Comparison of ENCODE assay signal across 10 cellular contexts in the genomic region with DNA sequence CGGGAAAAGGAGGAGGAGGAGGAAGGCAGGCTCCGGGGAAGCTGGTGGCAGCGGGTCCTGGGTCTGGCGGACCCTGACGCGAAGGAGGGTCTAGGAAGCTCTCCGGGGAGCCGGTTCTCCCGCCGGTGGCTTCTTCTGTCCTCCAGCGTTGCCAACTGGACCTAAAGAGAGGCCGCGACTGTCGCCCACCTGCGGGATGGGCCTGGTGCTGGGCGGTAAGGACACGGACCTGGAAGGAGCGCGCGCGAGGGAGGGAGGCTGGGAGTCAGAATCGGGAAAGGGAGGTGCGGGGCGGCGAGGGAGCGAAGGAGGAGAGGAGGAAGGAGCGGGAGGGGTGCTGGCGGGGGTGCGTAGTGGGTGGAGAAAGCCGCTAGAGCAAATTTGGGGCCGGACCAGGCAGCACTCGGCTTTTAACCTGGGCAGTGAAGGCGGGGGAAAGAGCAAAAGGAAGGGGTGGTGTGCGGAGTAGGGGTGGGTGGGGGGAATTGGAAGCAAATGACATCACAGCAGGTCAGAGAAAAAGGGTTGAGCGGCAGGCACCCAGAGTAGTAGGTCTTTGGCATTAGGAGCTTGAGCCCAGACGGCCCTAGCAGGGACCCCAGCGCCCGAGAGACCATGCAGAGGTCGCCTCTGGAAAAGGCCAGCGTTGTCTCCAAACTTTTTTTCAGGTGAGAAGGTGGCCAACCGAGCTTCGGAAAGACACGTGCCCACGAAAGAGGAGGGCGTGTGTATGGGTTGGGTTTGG. TPM values are rescaled to one million over a fixed set of nuclear protein-coding genes. Genes with fewer than 3 reads are reported as not detected.
A peak's percentile ranks its signal among the peaks of the same experiment; 100 is the strongest.
DNase-seq lines count a peak whose midpoint lies in the region; ATAC-seq, FAIRE-seq and TF ChIP-seq lines count a peak whose summit lies in the region.
"Had no signal": no experiment of that assay in that cellular context is flagged by ENCODE, and none has a peak within 500 bp of the region (broad histone marks: within the 10 kb centered on the region; RNA-seq: fewer than 3 reads in every experiment).

CFTR (plus strand) TSS at position 546 of the 745 bp plus-strand sequence; CDS start at position 616, 70 bp downstream.

- no peak within 1 kb of the TSS for H3K27ac ChIP-seq in HUES6 (ENCODE audit: low read depth, low read length)
- no peak within 1 kb of the TSS for H3K27ac ChIP-seq in endodermal cell (ENCODE audit: low read depth, low read length)
- no peak within 1 kb of the TSS for H3K27ac ChIP-seq in right lobe of liver
- no peak within 1 kb of the TSS for H3K27ac ChIP-seq in spleen

- H3K27me3 ChIP-seq in HUES6 (ENCODE audit: control insufficient read depth, insufficient read depth, low read length) (peaks cover 41% of the 10 kb centered on the region), endodermal cell (ENCODE audit: control insufficient read depth, insufficient read depth, low read length, poor library complexity, severe bottlenecking) (peaks cover 54% of the 10 kb centered on the region), right lobe of liver (peaks cover 0 to 5% of the 10 kb centered on the region in 2 donors), spleen (replicated peaks in 1 of 7) (peaks cover 0 to 42% (median 25%) of the 10 kb centered on the region in 7 donors)

- intact Hi-C loops in right lobe of liver (cut with DNase I), result no loop called here
- intact Hi-C loops in spleen (cut with DNase I; ENCODE audit: low total_unique reads), result no loop called here

- TF ChIP-seq CTCF in endodermal cell (conservative IDR thresholded peaks at IDR 0.05) (no peak), right lobe of liver (IDR thresholded peaks at IDR 0.05) (no peak), spleen (IDR thresholded peaks at IDR 0.05 in 8 of 11, conservative IDR thresholded peaks at IDR 0.05 in 3 of 11) (no peak), D721Med (IDR thresholded peaks at IDR 0.05; ENCODE audit: insufficient read depth, missing control alignments) (no peak)

- H3K36me3 ChIP-seq in HUES6 (ENCODE audit: control insufficient read depth, insufficient read depth, low read length) (no peaks in the 10 kb centered on the region), endodermal cell (ENCODE audit: control insufficient read depth, insufficient read depth, low read length) (no peaks in the 10 kb centered on the region), right lobe of liver (no peaks in the 10 kb centered on the region), spleen (no peaks in the 10 kb centered on the region)

- DNase-seq in endodermal cell, result peak; percentile 82
- peak; percentile 22 to 55 (median 47) for DNase-seq in right lobe of liver
- no peak for DNase-seq in spleen
- no peak for DNase-seq in NCI-H187 (lab: John Stamatoyannopoulos, UW)
- no peak for DNase-seq in NCI-H526 (lab: John Stamatoyannopoulos, UW)
- no peak for DNase-seq in D721Med (ENCODE audit: insufficient read length, low spot score)
- DNase-seq in GM19239 (ENCODE audit: insufficient read length, low spot score), result no peak
- DNase-seq: NCI-H2081 had no signal

- FAIRE-seq in D721Med (lab: Jason Lieb, UNC) (no peak), GM19239 (lab: Jason Lieb, UNC) (no peak)
- FAIRE-seq: islet of Langerhans had no signal

- peak within 1 kb of the TSS; percentile 77 for H3K4me3 ChIP-seq in HUES6 (ENCODE audit: low read depth, low read length)
- H3K4me3 ChIP-seq in endodermal cell (ENCODE audit: low read length), result peak within 1 kb of the TSS; percentile 91
- H3K4me3 ChIP-seq in right lobe of liver, result peak within 1 kb of the TSS in 2 of 3 donors; percentile 24 to 28
- peak within 1 kb of the TSS in 5 of 8 donors; percentile 6 to 51 (median 30) for H3K4me3 ChIP-seq in spleen

- H3K9me3 Mint-ChIP-seq in endodermal cell, result no peaks in the 10 kb centered on the region

- H3K9me3 ChIP-seq in HUES6 (ENCODE audit: control insufficient read depth, insufficient read depth, low read depth, low read length), result no peaks in the 10 kb centered on the region
- H3K9me3 ChIP-seq in endodermal cell (ENCODE audit: control insufficient read depth, low read length), result no peaks in the 10 kb centered on the region
- no peaks in the 10 kb centered on the region for H3K9me3 ChIP-seq in right lobe of liver
- H3K9me3 ChIP-seq in spleen, result no peaks in the 10 kb centered on the region

- H3K27ac Mint-ChIP-seq in endodermal cell, result no peak within 1 kb of the TSS

- H3K4me3 Mint-ChIP-seq in endodermal cell, result peak within 1 kb of the TSS; percentile 73

- H3K9ac ChIP-seq in HUES6 (ENCODE audit: low read length), result peak within 1 kb of the TSS; percentile 49
- peak within 1 kb of the TSS; percentile 45 for H3K9ac ChIP-seq in endodermal cell (ENCODE audit: extremely low read depth, low read length, poor library complexity, severe bottlenecking)

- WGBS in endodermal cell (ENCODE audit: insufficient coverage in 1 of 2, insufficient read length in 1 of 2), 2 experiments, result 3% methylated on average over 33 to 45 of the region's 45 CpGs
- WGBS in right lobe of liver (ENCODE audit: insufficient coverage, low coverage, low lambda C conversion rate, missing lambda C conversion rate), result 5% methylated on average over 37 of the region's 45 CpGs
- WGBS in spleen, 5 donors, result 5 to 9% (median 5%) methylated on average over 45 of the region's 45 CpGs

- no peaks in the 10 kb centered on the region for H3K36me3 Mint-ChIP-seq in endodermal cell (ENCODE audit: low read depth)

- no peak for TF ChIP-seq POLR2A in right lobe of liver (IDR thresholded peaks at IDR 0.05)
- TF ChIP-seq POLR2A in spleen (IDR thresholded peaks at IDR 0.05), result no peak

- peak; percentile 49 to 85 (median 58) for ATAC-seq in right lobe of liver

- peaks cover 53% of the 10 kb centered on the region for H3K27me3 Mint-ChIP-seq in endodermal cell (ENCODE audit: insufficient read depth)

- peaks cover 4% of the 10 kb centered on the region; the same call in 1 of the 2 replicates for H3K4me1 ChIP-seq in HUES6 (ENCODE audit: control insufficient read depth, insufficient read depth, low read length)
- H3K4me1 ChIP-seq in endodermal cell (ENCODE audit: control insufficient read depth, insufficient read depth, low read length), result no peaks in the 10 kb centered on the region
- peaks cover 0 to 3% (median 0%) of the 10 kb centered on the region in 4 donors for H3K4me1 ChIP-seq in right lobe of liver
- peaks cover 0 to 4% (median 0%) of the 10 kb centered on the region in 6 donors for H3K4me1 ChIP-seq in spleen

- peaks cover 4% of the 10 kb centered on the region for H3K4me1 Mint-ChIP-seq in endodermal cell

RNA-seq across cellular contexts. Expression of gene CFTR, which starts in this region (rescaled TPM):
- total RNA-seq in endodermal cell (1 to 10 TPM; 2.0 to 3.5 TPM), right lobe of liver (1 to 10 TPM in 4 of 6 experiments, under 1 TPM in 2; 0.50 to 4.5 (median 1.5) TPM), spleen (under 1 TPM in 2 of 7 donors, not detected in 5; 0.06 to 0.27 TPM)
- 0.64 TPM for polyA plus RNA-seq in endodermal cell (2013, experiment 1 of 2)
- polyA plus RNA-seq in endodermal cell (2013, experiment 2 of 2), result 0.33 TPM
- under 1 TPM in 2 of 3 donors, not detected in 1; 0.02 to 0.03 TPM for polyA plus RNA-seq in spleen

Comparison
In these comparisons a context has a peak if more than half of its experiments do, and no peak if none do; other contexts are left out.
1. H3K4me3 ChIP-seq: peak in every context shown above with its lines; median percentile 91 in endodermal cell; 77 in HUES6; 30 in spleen; 26 in right lobe of liver.
2. DNase-seq: peak in endodermal cell (single experiment) and right lobe of liver (3 of 3); none in spleen (single experiment), NCI-H187 (0 of 2), NCI-H526 (0 of 2), D721Med (single experiment) and GM19239 (single experiment).